In genomic region chr2:150178591-150178990, GRCh38 we compare ENCODE assay signal across 18 cellular contexts.
A peak's percentile ranks its signal among the peaks of the same experiment; 100 is the strongest.
DNase-seq lines count a peak whose midpoint lies in the region; ATAC-seq and TF ChIP-seq lines count a peak whose summit lies in the region.
"Had no signal": no experiment of that assay in that cellular context is flagged by ENCODE, and none has a peak within 500 bp of the region (broad histone marks: within the 10 kb centered on the region; RNA-seq: fewer than 3 reads in every experiment).

No MANE protein-coding gene starts in this region.

- no peak overlapping the region for H2AK5ac ChIP-seq in mesenchymal stem cell (ENCODE audit: low read length, severe bottlenecking)

- H3K36me3 ChIP-seq in Caco-2 (ENCODE audit: control insufficient read depth, insufficient read depth, low read length) = no peaks in the 10 kb centered on the region
- H3K36me3 ChIP-seq in mesenchymal stem cell (ENCODE audit: control insufficient read depth in 1 of 2, insufficient read depth in 2 of 2, low read depth in 1 of 2, low read length in 2 of 2) = no peaks in the 10 kb centered on the region

- TF ChIP-seq CTCF in Caco-2 (IDR thresholded peaks at IDR 0.05; ENCODE audit: insufficient read depth in 1 of 2, low read depth in 1 of 2, low read length in 1 of 2, severe bottlenecking in 1 of 2, unreplicated experiment in 1 of 2) = no peak
- TF ChIP-seq CTCF in LNCaP clone FGC (IDR thresholded peaks at IDR 0.05; ENCODE audit: control insufficient read depth, extremely low read depth, insufficient read depth) = no peak
- TF ChIP-seq CTCF in fibroblast of pulmonary artery (IDR thresholded peaks at IDR 0.05; ENCODE audit: low read length, missing control alignments) = no peak

- H2BK5ac ChIP-seq in mesenchymal stem cell (ENCODE audit: low read depth, low read length, poor library complexity, severe bottlenecking) = no peak overlapping the region

- H3K4ac ChIP-seq in mesenchymal stem cell (ENCODE audit: low read depth in 1 of 2, low read length in 2 of 2) = no peak overlapping the region

- H3K27me3 ChIP-seq in Caco-2 (replicated peaks; ENCODE audit: control insufficient read depth, insufficient read depth, low read length) (no peaks in the 10 kb centered on the region), mesenchymal stem cell (ENCODE audit: control insufficient read depth in 1 of 2, insufficient read depth in 1 of 2, low read length in 2 of 2) (no peaks in the 10 kb centered on the region)

- H3K14ac ChIP-seq in mesenchymal stem cell (ENCODE audit: low read length in 2 of 2) = no peak overlapping the region

- no peak overlapping the region for H3K4me2 ChIP-seq in mesenchymal stem cell (ENCODE audit: low read length, poor library complexity, severe bottlenecking)
- H3K4me2 ChIP-seq: A549 had no signal

- intact Hi-C loops in Caco-2 (cut with micrococcal nuclease; ENCODE audit: unreplicated experiment) = loop anchor here (2.0 to 5.0 kb wide), 3 partner anchors 42 to 309 kb away; partner anchors contain the start of gene RND3

- no peaks in the 10 kb centered on the region for H3K79me1 ChIP-seq in mesenchymal stem cell (replicated peaks; ENCODE audit: low read length, poor library complexity, severe bottlenecking)

- H3K27me3 Mint-ChIP-seq in Caco-2 (ENCODE audit: insufficient read depth, unreplicated experiment) = no peaks in the 10 kb centered on the region
- H3K27me3 Mint-ChIP-seq in effector memory CD8-positive, alpha-beta T cell = no peaks in the 10 kb centered on the region
- H3K27me3 Mint-ChIP-seq: B cell had no signal

- POLR2A ChIA-PET in Caco-2 (lab: Charles Lee) = interaction anchor here (0.7 kb wide), 1 partner anchor 227 kb away, joined by 5 read pairs; no protein-coding TSS in a partner anchor

- H3K4me3 ChIP-seq in Caco-2 (ENCODE audit: low read depth, low read length) (no peak overlapping the region), LNCaP clone FGC (ENCODE audit: low read depth, low read length) (no peak overlapping the region), fibroblast of pulmonary artery (replicated peaks; ENCODE audit: low read depth, low read length) (no peak overlapping the region), mesenchymal stem cell (ENCODE audit: insufficient read depth in 1 of 2, low read depth in 1 of 2, low read length in 2 of 2) (no peak overlapping the region)
- H3K4me3 ChIP-seq: A549 had no signal

- no TSS peak for BruUV-seq in Caco-2 (replicated peaks; lab: Mats Ljungman, UMichigan)

- CTCF ChIA-PET in Caco-2 (lab: Charles Lee) = no interaction called here

- ATAC-seq in effector memory CD8-positive, alpha-beta T cell (replicated peaks) = no peak
- ATAC-seq: A549, Right ventricle myocardium inferior had no signal

- no peak overlapping the region for H4K8ac ChIP-seq in mesenchymal stem cell (ENCODE audit: low read length)

- no peak overlapping the region for H2AFZ ChIP-seq in mesenchymal stem cell (ENCODE audit: low read depth, low read length)

- no peak overlapping the region for H4K91ac ChIP-seq in mesenchymal stem cell (ENCODE audit: low read length)

- peak in 1 of 2 experiments; percentile 38 for DNase-seq in Caco-2
- peak; percentile 19 for DNase-seq in LNCaP clone FGC (ENCODE audit: low read depth)
- DNase-seq in fibroblast of pulmonary artery (ENCODE audit: low read depth) = peak; percentile 50
- peak; percentile 46 for DNase-seq in mesenchymal stem cell
- no peak for DNase-seq in NCI-H1105 treated with DMSO at 0.1 percent for 48 hours (lab: John Stamatoyannopoulos, UW)
- no peak for DNase-seq in GM03348 (ENCODE audit: low spot score)
- no peak for DNase-seq in effector memory CD8-positive, alpha-beta T cell
- DNase-seq: DMS79, H7, MM.1S, NCI-H1694, NCI-H2081 treated with DMSO at 0.1 percent for 48 hours, NCI-H2171 treated with DMSO at 0.1 percent for 48 hours, OCI-M1 had no signal

- H3K4me1 Mint-ChIP-seq in Caco-2 (ENCODE audit: low read depth, unreplicated experiment) = peaks cover 20% of the 10 kb centered on the region
- H3K4me1 Mint-ChIP-seq in effector memory CD8-positive, alpha-beta T cell (ENCODE audit: low read depth in 2 of 2) = no peaks in the 10 kb centered on the region
- H3K4me1 Mint-ChIP-seq: B cell, CD14-positive monocyte had no signal

- H3K36me3 Mint-ChIP-seq in Caco-2 (ENCODE audit: insufficient read depth, unreplicated experiment) = no peaks in the 10 kb centered on the region
- no peaks in the 10 kb centered on the region for H3K36me3 Mint-ChIP-seq in effector memory CD8-positive, alpha-beta T cell (ENCODE audit: insufficient read depth)
- H3K36me3 Mint-ChIP-seq: CD14-positive monocyte had no signal

- H2BK120ac ChIP-seq in mesenchymal stem cell (ENCODE audit: low read depth, low read length) = no peak overlapping the region

- H3K9me3 ChIP-seq in Caco-2 = no peaks in the 10 kb centered on the region
- no peaks in the 10 kb centered on the region for H3K9me3 ChIP-seq in mesenchymal stem cell (ENCODE audit: control insufficient read depth, low read length)
- H3K9me3 ChIP-seq: A549 had no signal

- no peak overlapping the region for H3K27ac ChIP-seq in mesenchymal stem cell (ENCODE audit: low read length, poor library complexity, severe bottlenecking)

- no peak overlapping the region for H3K9ac ChIP-seq in mesenchymal stem cell (ENCODE audit: low read length)

- H3K4me1 ChIP-seq in Caco-2 (peaks cover 22% of the 10 kb centered on the region), mesenchymal stem cell (ENCODE audit: control insufficient read depth, insufficient read depth, low read depth, low read length) (no peaks in the 10 kb centered on the region)

- no peak overlapping the region for H3K23ac ChIP-seq in mesenchymal stem cell (ENCODE audit: low read length in 2 of 2)

- no peak overlapping the region for H2BK12ac ChIP-seq in mesenchymal stem cell (ENCODE audit: low read length in 2 of 2)

- no peaks in the 10 kb centered on the region for H3K9me3 Mint-ChIP-seq in Caco-2 (ENCODE audit: unreplicated experiment)
- H3K9me3 Mint-ChIP-seq in effector memory CD8-positive, alpha-beta T cell = peaks cover 6 to 11% of the 10 kb centered on the region in 2 donors

- peak overlapping the region; percentile 31 for H3K27ac Mint-ChIP-seq in Caco-2 (ENCODE audit: unreplicated experiment)
- H3K27ac Mint-ChIP-seq in effector memory CD8-positive, alpha-beta T cell = no peak overlapping the region
- H3K27ac Mint-ChIP-seq: B cell, CD14-positive monocyte had no signal

- peak overlapping the region; percentile 19 for H3K4me3 Mint-ChIP-seq in Caco-2 (ENCODE audit: unreplicated experiment)
- no peak overlapping the region for H3K4me3 Mint-ChIP-seq in effector memory CD8-positive, alpha-beta T cell
- H3K4me3 Mint-ChIP-seq: B cell, CD14-positive monocyte had no signal

- H3K18ac ChIP-seq in mesenchymal stem cell (ENCODE audit: low read depth in 1 of 2, low read length in 2 of 2) = no peak overlapping the region

- no peak overlapping the region for H2BK15ac ChIP-seq in mesenchymal stem cell (ENCODE audit: low read depth, poor library complexity, severe bottlenecking)

Comparison
In these comparisons a context has a peak if more than half of its experiments do, and no peak if none do; other contexts are left out.
1. DNase-seq: peak in LNCaP clone FGC (single experiment), fibroblast of pulmonary artery (single experiment) and mesenchymal stem cell (single experiment); none in NCI-H1105 treated with DMSO at 0.1 percent for 48 hours (single experiment), GM03348 (single experiment) and effector memory CD8-positive, alpha-beta T cell (0 of 3).